In the genomic region with DNA sequence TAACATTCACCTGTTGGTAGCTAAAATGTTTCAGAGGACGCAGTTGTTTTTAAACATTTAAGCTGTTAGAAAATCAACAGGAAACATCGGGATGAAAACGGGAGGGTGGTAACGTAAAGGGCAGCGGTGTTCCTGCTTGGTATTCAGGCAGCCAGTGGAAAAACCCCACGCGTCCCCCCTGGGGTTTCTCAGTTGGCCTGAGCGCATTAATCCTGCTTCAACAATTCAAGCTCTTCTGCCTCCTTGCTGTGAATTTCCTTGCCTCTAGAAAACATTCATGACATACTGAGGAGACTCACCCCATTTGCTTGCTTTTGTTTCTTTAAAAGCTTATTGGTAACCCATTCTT, we compare ENCODE assay signal across 17 cellular contexts.
A peak's percentile ranks its signal among the peaks of the same experiment; 100 is the strongest.
DNase-seq lines count a peak whose midpoint lies in the region; TF ChIP-seq lines count a peak whose summit lies in the region.
"Had no signal": no experiment of that assay in that cellular context is flagged by ENCODE, and none has a peak within 500 bp of the region (broad histone marks: within the 10 kb centered on the region; RNA-seq: fewer than 3 reads in every experiment).

No MANE protein-coding gene starts in this region.

- no peak overlapping the region for H3K9ac ChIP-seq in SK-N-SH

- peak overlapping the region in 3 of 5 experiments; percentile 48 to 68 (median 65) for H3K27ac Mint-ChIP-seq in brain
- H3K27ac Mint-ChIP-seq in type B pancreatic cell: no peak overlapping the region
- H3K27ac Mint-ChIP-seq: CD4-positive, alpha-beta memory T cell; natural killer cell had no signal

- no peaks in the 10 kb centered on the region for H3K79me2 ChIP-seq in SK-N-SH (ENCODE audit: insufficient read depth)

- no peak overlapping the region for H2AFZ ChIP-seq in SK-N-SH (ENCODE audit: low read depth)

- 9% methylated on average over 8 of the region's 8 CpGs for WGBS in suprapubic skin
- WGBS in SK-N-SH (ENCODE audit: low lambda C conversion rate): 3% methylated on average over 8 of the region's 8 CpGs

- H3K4me3 ChIP-seq in suprapubic skin (no peak overlapping the region), SK-N-SH (ENCODE audit: low read depth in 2 of 2, low read length in 1 of 2) (no peak overlapping the region)
- H3K4me3 ChIP-seq: ascending aorta, HAP-1, right atrium auricular region, SJSA1, thoracic aorta had no signal

- TF ChIP-seq CTCF in brain (conservative IDR thresholded peaks at IDR 0.05) (no peak), type B pancreatic cell (conservative IDR thresholded peaks at IDR 0.05) (no peak), suprapubic skin (IDR thresholded peaks at IDR 0.05) (no peak), SK-N-SH (IDR thresholded peaks at IDR 0.05) (no peak)

- CTCF ChIA-PET in SK-N-SH (lab: Yijun Ruan, JAX): interaction anchor here (1.1 to 2.1 kb wide), 2 partner anchors 13 to 19 kb away, joined by 3 to 6 read pairs; no protein-coding TSS in a partner anchor

- POLR2A ChIA-PET in SK-N-SH (lab: Yijun Ruan, JAX): no interaction called here

- H3K27ac ChIP-seq in suprapubic skin: no peak overlapping the region
- H3K27ac ChIP-seq in SK-N-SH (ENCODE audit: low read depth in 2 of 2, low read length in 1 of 2): no peak overlapping the region
- H3K27ac ChIP-seq: ascending aorta, right atrium auricular region, SJSA1, thoracic aorta had no signal

- H3K4me1 Mint-ChIP-seq in brain (peaks cover 27% of the 10 kb centered on the region), type B pancreatic cell (ENCODE audit: unreplicated experiment) (peaks cover 19% of the 10 kb centered on the region)
- H3K4me1 Mint-ChIP-seq: CD4-positive, alpha-beta memory T cell; natural killer cell had no signal

- H3K27me3 ChIP-seq in suprapubic skin (peaks cover 14% of the 10 kb centered on the region), SK-N-SH (ENCODE audit: insufficient read depth) (peaks cover 11% of the 10 kb centered on the region; the same call in 1 of the 2 replicates)
- H3K27me3 ChIP-seq: ascending aorta, right atrium auricular region had no signal

- H3K9me2 ChIP-seq in SK-N-SH: no peaks in the 10 kb centered on the region

- H3K36me3 ChIP-seq in suprapubic skin (no peaks in the 10 kb centered on the region), SK-N-SH (replicated peaks in 1 of 2; ENCODE audit: control insufficient read depth in 1 of 2, insufficient read depth in 2 of 2, low read length in 1 of 2) (no peaks in the 10 kb centered on the region)
- H3K36me3 ChIP-seq: ascending aorta, HAP-1, right atrium auricular region, SJSA1, thoracic aorta had no signal

- H3K27me3 Mint-ChIP-seq in brain: peaks cover 15% of the 10 kb centered on the region
- H3K27me3 Mint-ChIP-seq in type B pancreatic cell: peaks cover 20% of the 10 kb centered on the region

- no peak for TF ChIP-seq EP300 in suprapubic skin (IDR thresholded peaks at IDR 0.05)
- no peak for TF ChIP-seq EP300 in SK-N-SH (IDR thresholded peaks at IDR 0.05; ENCODE audit: borderline replicate concordance in 1 of 2, low read depth in 1 of 2, low read length in 1 of 2)

- H3K4me1 ChIP-seq in suprapubic skin: peaks cover 10% of the 10 kb centered on the region
- no peaks in the 10 kb centered on the region for H3K4me1 ChIP-seq in SK-N-SH (ENCODE audit: control insufficient read depth in 1 of 2, insufficient read depth in 2 of 2, low read depth in 1 of 2, low read length in 1 of 2)
- H3K4me1 ChIP-seq: ascending aorta, HAP-1, SJSA1 had no signal

- H3K9me3 ChIP-seq in suprapubic skin (no peaks in the 10 kb centered on the region), SK-N-SH (no peaks in the 10 kb centered on the region)
- H3K9me3 ChIP-seq: ascending aorta, HAP-1, right atrium auricular region, SJSA1, thoracic aorta had no signal

- no peak for TF ChIP-seq POLR2A in suprapubic skin (IDR thresholded peaks at IDR 0.05)

- H3K4me3 Mint-ChIP-seq in brain: peak overlapping the region; percentile 7 to 80 (median 48)
- H3K4me3 Mint-ChIP-seq in type B pancreatic cell: peak overlapping the region; percentile 42
- H3K4me3 Mint-ChIP-seq: CD4-positive, alpha-beta memory T cell; natural killer cell had no signal

- H3K9me3 Mint-ChIP-seq in brain (peaks cover 0 to 2% (median 0%) of the 10 kb centered on the region in 5 experiments), type B pancreatic cell (peaks cover 15% of the 10 kb centered on the region)

- no peak overlapping the region for H3K4me2 ChIP-seq in SK-N-SH

- no peaks in the 10 kb centered on the region for H3F3A ChIP-seq in SK-N-SH (replicated peaks; ENCODE audit: insufficient read depth)

- H3K36me3 Mint-ChIP-seq in brain (no peaks in the 10 kb centered on the region), type B pancreatic cell (no peaks in the 10 kb centered on the region)
- H3K36me3 Mint-ChIP-seq: CD4-positive, alpha-beta memory T cell; natural killer cell had no signal

- no peak for TF ChIP-seq RAD21 in SK-N-SH (IDR thresholded peaks at IDR 0.05; ENCODE audit: low read length)

- no peaks in the 10 kb centered on the region for H4K20me1 ChIP-seq in SK-N-SH (ENCODE audit: insufficient read depth)

- DNase-seq in NCI-H2227 treated with DMSO at 0.1 percent for 48 hours (lab: John Stamatoyannopoulos, UW) (peak; percentile 2), NCI-H2227 (lab: John Stamatoyannopoulos, UW; ENCODE audit: unreplicated experiment) (no peak), iPS-NIHi7 (ENCODE audit: extremely low spot score) (peak; percentile 37), type B pancreatic cell (ENCODE audit: extremely low spot score, unreplicated experiment) (no peak), suprapubic skin (ENCODE audit: low spot score in 2 of 2) (no peak), SK-N-SH (no peak), SHP77 treated with DMSO at 0.1 percent for 48 hours (lab: John Stamatoyannopoulos, UW) (no peak)
- DNase-seq: activated naive CD4-positive, alpha-beta T cell treated with Interleukin-2 at 50 U/mL for 16 hours; CD4-positive, alpha-beta memory T cell; GDM1; natural killer cell had no signal

TF ChIP-seq in SK-N-SH, 30 proteins besides CTCF, POLR2A, EP300 and RAD21:
- TF ChIP-seq TEAD4 (IDR thresholded peaks at IDR 0.05; ENCODE audit: borderline replicate concordance, insufficient read depth) (no peak), POLR2AphosphoS5 (IDR thresholded peaks at IDR 0.05; ENCODE audit: low read depth, low read length) (no peak), CHD2 (IDR thresholded peaks at IDR 0.05; ENCODE audit: low read length, partially characterized antibody) (no peak), NFIC (IDR thresholded peaks at IDR 0.05; ENCODE audit: borderline replicate concordance) (no peak), SIN3A (IDR thresholded peaks at IDR 0.05; ENCODE audit: borderline replicate concordance, low read depth, low read length) (no peak), EZH2phosphoT487 (IDR thresholded peaks at IDR 0.05; ENCODE audit: borderline replicate concordance, low read depth) (no peak), FOXM1 (IDR thresholded peaks at IDR 0.05; ENCODE audit: low read depth) (no peak), YY1 (IDR thresholded peaks at IDR 0.05; ENCODE audit: low read depth) (no peak), GABPA (IDR thresholded peaks at IDR 0.05; ENCODE audit: low read depth) (no peak), MEF2A (IDR thresholded peaks at IDR 0.05; ENCODE audit: borderline replicate concordance, low read depth) (no peak), ELF1 (IDR thresholded peaks at IDR 0.05) (no peak), GATA2 (CRISPR knock-in tag; IDR thresholded peaks at IDR 0.05) (no peak), FOSL2 (IDR thresholded peaks at IDR 0.05; ENCODE audit: borderline replicate concordance, low read depth) (no peak)
- TF ChIP-seq, protein P1, sequence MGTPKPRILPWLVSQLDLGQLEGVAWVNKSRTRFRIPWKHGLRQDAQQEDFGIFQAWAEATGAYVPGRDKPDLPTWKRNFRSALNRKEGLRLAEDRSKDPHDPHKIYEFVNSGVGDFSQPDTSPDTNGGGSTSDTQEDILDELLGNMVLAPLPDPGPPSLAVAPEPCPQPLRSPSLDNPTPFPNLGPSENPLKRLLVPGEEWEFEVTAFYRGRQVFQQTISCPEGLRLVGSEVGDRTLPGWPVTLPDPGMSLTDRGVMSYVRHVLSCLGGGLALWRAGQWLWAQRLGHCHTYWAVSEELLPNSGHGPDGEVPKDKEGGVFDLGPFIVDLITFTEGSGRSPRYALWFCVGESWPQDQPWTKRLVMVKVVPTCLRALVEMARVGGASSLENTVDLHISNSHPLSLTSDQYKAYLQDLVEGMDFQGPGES (IDR thresholded peaks at IDR 0.05; ENCODE audit: low read depth, low read length): no peak
- TF ChIP-seq, protein P2, sequence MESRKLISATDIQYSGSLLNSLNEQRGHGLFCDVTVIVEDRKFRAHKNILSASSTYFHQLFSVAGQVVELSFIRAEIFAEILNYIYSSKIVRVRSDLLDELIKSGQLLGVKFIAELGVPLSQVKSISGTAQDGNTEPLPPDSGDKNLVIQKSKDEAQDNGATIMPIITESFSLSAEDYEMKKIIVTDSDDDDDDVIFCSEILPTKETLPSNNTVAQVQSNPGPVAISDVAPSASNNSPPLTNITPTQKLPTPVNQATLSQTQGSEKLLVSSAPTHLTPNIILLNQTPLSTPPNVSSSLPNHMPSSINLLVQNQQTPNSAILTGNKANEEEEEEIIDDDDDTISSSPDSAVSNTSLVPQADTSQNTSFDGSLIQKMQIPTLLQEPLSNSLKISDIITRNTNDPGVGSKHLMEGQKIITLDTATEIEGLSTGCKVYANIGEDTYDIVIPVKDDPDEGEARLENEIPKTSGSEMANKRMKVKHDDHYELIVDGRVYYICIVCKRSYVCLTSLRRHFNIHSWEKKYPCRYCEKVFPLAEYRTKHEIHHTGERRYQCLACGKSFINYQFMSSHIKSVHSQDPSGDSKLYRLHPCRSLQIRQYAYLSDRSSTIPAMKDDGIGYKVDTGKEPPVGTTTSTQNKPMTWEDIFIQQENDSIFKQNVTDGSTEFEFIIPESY (IDR thresholded peaks at IDR 0.05; ENCODE audit: borderline replicate concordance, low read depth): no peak
- TF ChIP-seq, protein P3, sequence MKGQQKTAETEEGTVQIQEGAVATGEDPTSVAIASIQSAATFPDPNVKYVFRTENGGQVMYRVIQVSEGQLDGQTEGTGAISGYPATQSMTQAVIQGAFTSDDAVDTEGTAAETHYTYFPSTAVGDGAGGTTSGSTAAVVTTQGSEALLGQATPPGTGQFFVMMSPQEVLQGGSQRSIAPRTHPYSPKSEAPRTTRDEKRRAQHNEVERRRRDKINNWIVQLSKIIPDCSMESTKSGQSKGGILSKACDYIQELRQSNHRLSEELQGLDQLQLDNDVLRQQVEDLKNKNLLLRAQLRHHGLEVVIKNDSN (IDR thresholded peaks at IDR 0.05; ENCODE audit: borderline replicate concordance, low read depth): no peak

Comparison
In these comparisons a context has a peak if more than half of its experiments do, and no peak if none do; other contexts are left out.
1. DNase-seq: peak in NCI-H2227 treated with DMSO at 0.1 percent for 48 hours (single experiment) and iPS-NIHi7 (single experiment); none in NCI-H2227 (single experiment), type B pancreatic cell (single experiment), suprapubic skin (0 of 2), SK-N-SH (single experiment) and SHP77 treated with DMSO at 0.1 percent for 48 hours (single experiment).